Comparison of ENCODE assay signal across 11 cellular contexts in genomic region chr15:70491183-70491621, GRCh38.
DNase-seq lines count a peak whose midpoint lies in the region; ATAC-seq, FAIRE-seq and TF ChIP-seq lines count a peak whose summit lies in the region.
"Had no signal": no experiment of that assay in that cellular context is flagged by ENCODE, and none has a peak within 500 bp of the region (broad histone marks: within the 10 kb centered on the region; RNA-seq: fewer than 3 reads in every experiment).

No MANE protein-coding gene starts in this region.

- H3K4me1 Mint-ChIP-seq in CD14-positive monocyte (peaks cover 88% of the 10 kb centered on the region), activated B cell treated with CpG ODN at 0.5 μM for 24 hours (peaks cover 77% of the 10 kb centered on the region), immature natural killer cell (peaks cover 87 to 89% of the 10 kb centered on the region in 2 donors), GM23338 (peaks cover 9% of the 10 kb centered on the region; the same call in 2 of the 3 replicates)

- TF ChIP-seq CTCF in CD14-positive monocyte (IDR thresholded peaks at IDR 0.05): no peak
- no peak for TF ChIP-seq CTCF in activated B cell treated with CpG ODN at 0.5 μM for 24 hours (IDR thresholded peaks at IDR 0.05)
- TF ChIP-seq CTCF in GM23338 (conservative IDR thresholded peaks at IDR 0.05; ENCODE audit: low read depth in 2 of 2): no peak

- DNase-seq in CD14-positive monocyte (ENCODE audit: low spot score): peak; percentile 58
- DNase-seq in Karpas-422: peak; percentile 65
- DNase-seq in activated B cell treated with CpG ODN at 0.5 μM for 24 hours: no peak
- no peak for DNase-seq in immature natural killer cell
- no peak for DNase-seq in GM23338 (ENCODE audit: low spot score)
- DNase-seq in HTR-8/SVneo (ENCODE audit: insufficient read length, low spot score): no peak
- no peak for DNase-seq in NCI-H446 (lab: John Stamatoyannopoulos, UW)
- DNase-seq: Calu3, NCI-H1092 treated with DMSO at 0.1 percent for 48 hours had no signal

- H3K4me3 Mint-ChIP-seq in CD14-positive monocyte (peak overlapping the region in 1 of 2 donors; percentile 88), activated B cell treated with CpG ODN at 0.5 μM for 24 hours (peak overlapping the region; percentile 52), immature natural killer cell (peak overlapping the region; percentile 76 to 93 (median 88)), GM23338 (no peak overlapping the region)

- H3K27me3 Mint-ChIP-seq in CD14-positive monocyte (ENCODE audit: low read depth in 3 of 3) (peaks cover 17 to 28% (median 28%) of the 10 kb centered on the region in 3 donors), activated B cell treated with CpG ODN at 0.5 μM for 24 hours (no peaks in the 10 kb centered on the region), immature natural killer cell (ENCODE audit: low read depth in 3 of 3) (peaks cover 26 to 45% (median 38%) of the 10 kb centered on the region in 3 donors), GM23338 (ENCODE audit: insufficient read depth, low read depth, poor library complexity) (peaks cover 1% of the 10 kb centered on the region)

- H3K27me3 ChIP-seq in Karpas-422 (ENCODE audit: low read length) (no peaks in the 10 kb centered on the region), GM23338 (ENCODE audit: insufficient read depth) (no peaks in the 10 kb centered on the region)

- H3K4me1 ChIP-seq in Karpas-422 (ENCODE audit: low read length): peaks cover 38% of the 10 kb centered on the region
- H3K4me1 ChIP-seq in GM23338 (ENCODE audit: insufficient read depth): no peaks in the 10 kb centered on the region

- H3K79me2 ChIP-seq in Karpas-422 (ENCODE audit: low read length): no peaks in the 10 kb centered on the region
- no peaks in the 10 kb centered on the region for H3K79me2 ChIP-seq in GM23338 (replicated peaks; ENCODE audit: insufficient read depth)

- H3K4me3 ChIP-seq in Karpas-422 (ENCODE audit: low read length) (no peak overlapping the region), GM23338 (no peak overlapping the region)

- no peaks in the 10 kb centered on the region for H3K9me2 ChIP-seq in Karpas-422 (replicated peaks; ENCODE audit: insufficient read depth, low read length)
- H3K9me2 ChIP-seq in GM23338 (ENCODE audit: insufficient read depth): no peaks in the 10 kb centered on the region

- H3K9ac ChIP-seq in Karpas-422 (ENCODE audit: low read length): peak overlapping the region; percentile 30

- POLR2A ChIA-PET in activated B cell treated with CpG ODN at 0.5 μM for 24 hours (lab: Charles Lee): interaction anchor here (0.6 to 3.2 kb wide), 5 partner anchors 14 to 731 kb away, joined by 3 to 26 read pairs (median 4); no protein-coding TSS in a partner anchor

- no peak for ATAC-seq in activated B cell treated with CpG ODN at 0.5 μM for 24 hours (ENCODE audit: low read depth)
- no peak for ATAC-seq in GM21381 (IDR thresholded peaks at IDR 0.05; ENCODE audit: unreplicated experiment)
- no peak for ATAC-seq in GM23338
- ATAC-seq: left lobe of liver had no signal

- H3K36me3 ChIP-seq in Karpas-422 (ENCODE audit: insufficient read depth, low read length): no peaks in the 10 kb centered on the region
- no peaks in the 10 kb centered on the region for H3K36me3 ChIP-seq in GM23338 (ENCODE audit: insufficient read depth)

- peaks cover 0 to 2% (median 0%) of the 10 kb centered on the region in 7 donors for H3K9me3 Mint-ChIP-seq in CD14-positive monocyte
- H3K9me3 Mint-ChIP-seq in activated B cell treated with CpG ODN at 0.5 μM for 24 hours: no peaks in the 10 kb centered on the region
- H3K9me3 Mint-ChIP-seq in immature natural killer cell: no peaks in the 10 kb centered on the region
- no peaks in the 10 kb centered on the region; the same call in 2 of the 3 replicates for H3K9me3 Mint-ChIP-seq in GM23338

- H3K27ac Mint-ChIP-seq in CD14-positive monocyte (peak overlapping the region; percentile 95 to 99 (median 97)), activated B cell treated with CpG ODN at 0.5 μM for 24 hours (peak overlapping the region; percentile 66), immature natural killer cell (peak overlapping the region in 4 of 6 donors; percentile 52 to 98 (median 88)), GM23338 (no peak overlapping the region)

- H3K4me2 ChIP-seq in Karpas-422 (ENCODE audit: low read depth, low read length, poor library complexity, severe bottlenecking): peak overlapping the region; percentile 38
- H3K4me2 ChIP-seq in GM23338: no peak overlapping the region

- 0 out of 2 replicates have a peak overlapping the region, but pooled peaks have one; percentile 20 for H2AFZ ChIP-seq in Karpas-422 (ENCODE audit: low read length)
- no peak overlapping the region for H2AFZ ChIP-seq in GM23338

- CTCF ChIA-PET in activated B cell treated with CpG ODN at 0.5 μM for 24 hours (lab: Charles Lee): interaction anchor here (0.7 to 2.1 kb wide), 4 partner anchors 14 to 915 kb away, joined by 3 to 7 read pairs (median 4); partner anchors contain the start of gene TLE3

- intact Hi-C loops in CD14-positive monocyte (cut with micrococcal nuclease) (no loop called here), activated B cell treated with CpG ODN at 0.5 μM for 24 hours (cut with micrococcal nuclease) (no loop called here)

- H4K20me1 ChIP-seq in Karpas-422 (ENCODE audit: insufficient read depth, low read depth, low read length): 0 out of 2 replicates have a peak, but pooled peaks cover 4% of the 10 kb centered on the region
- H4K20me1 ChIP-seq in GM23338 (replicated peaks; ENCODE audit: insufficient read depth): no peaks in the 10 kb centered on the region

- H3K27ac ChIP-seq in Karpas-422 (ENCODE audit: low read length) (no peak overlapping the region), GM23338 (ENCODE audit: low read depth) (no peak overlapping the region)

- H3F3A ChIP-seq in GM23338 (replicated peaks; ENCODE audit: low read depth): no peaks in the 10 kb centered on the region

- no peaks in the 10 kb centered on the region for H3K9me3 ChIP-seq in Karpas-422 (ENCODE audit: low read length)

- no peak for FAIRE-seq in HTR-8/SVneo (lab: Jason Lieb, UNC)

- peaks cover 26 to 28% of the 10 kb centered on the region in 2 donors for H3K36me3 Mint-ChIP-seq in CD14-positive monocyte
- H3K36me3 Mint-ChIP-seq in activated B cell treated with CpG ODN at 0.5 μM for 24 hours (ENCODE audit: low read depth): no peaks in the 10 kb centered on the region
- H3K36me3 Mint-ChIP-seq in immature natural killer cell: no peaks in the 10 kb centered on the region
- H3K36me3 Mint-ChIP-seq in GM23338 (ENCODE audit: low read depth): no peaks in the 10 kb centered on the region

TF ChIP-seq in GM23338, 12 proteins besides CTCF, POLR2A, EP300 and RAD21:
- TF ChIP-seq CREB1 (CRISPR knock-in tag; IDR thresholded peaks at IDR 0.05; ENCODE audit: low read depth): no peak
- no peak for TF ChIP-seq POLR2AphosphoS5 (IDR thresholded peaks at IDR 0.05; ENCODE audit: low read depth)
- TF ChIP-seq JUNB (IDR thresholded peaks at IDR 0.05; ENCODE audit: unreplicated experiment): no peak
- TF ChIP-seq REST (IDR thresholded peaks at IDR 0.05; ENCODE audit: unreplicated experiment): no peak

Comparison
In these comparisons a context has a peak if more than half of its experiments do, and no peak if none do; other contexts are left out.
1. DNase-seq: peak in CD14-positive monocyte (single experiment) and Karpas-422 (single experiment); none in activated B cell treated with CpG ODN at 0.5 μM for 24 hours (single experiment), immature natural killer cell (0 of 3), GM23338 (single experiment), HTR-8/SVneo (single experiment) and NCI-H446 (0 of 2).